20 cellular contexts compared by ENCODE assay signal in genomic region chr1:231355171-231355570, GRCh38.
"Had no signal": no experiment of that assay in that cellular context is flagged by ENCODE, and none has a peak within 500 bp of the region (broad histone marks: within the 10 kb centered on the region; RNA-seq: fewer than 3 reads in every experiment).

No MANE protein-coding gene starts in this region.

- H3K9me3 ChIP-seq: gastroesophageal sphincter, right atrium auricular region, spleen had no signal

- H3K27ac ChIP-seq: coronary artery, epithelial cell of prostate, gastroesophageal sphincter, parathyroid adenoma, right atrium auricular region, SK-N-MC, spleen, WERI-Rb-1 had no signal

- H3K4me3 Mint-ChIP-seq: activated CD8-positive, alpha-beta T cell treated with anti-CD3 and anti-CD28 coated beads, Interleukin-2, amount 10 ng/mL, durations not matched to agents 7 days and 5 days; stimulated activated memory B cell treated with anti-CD40 and anti-IgM and Interleukin-4, amounts not matched to agents 10 μg/mL and 1 μg/mL and 100 μg/mL, for 72 hours; T-cell had no signal

- H3K9me3 Mint-ChIP-seq: stimulated activated memory B cell treated with anti-CD40 and anti-IgM and Interleukin-4, amounts not matched to agents 10 μg/mL and 1 μg/mL and 100 μg/mL, for 72 hours; T-cell had no signal

- DNase-seq: activated CD4-positive, alpha-beta T cell treated with anti-CD3 and anti-CD28 coated beads for 4 hours; activated CD8-positive, alpha-beta T cell treated with anti-CD3 and anti-CD28 coated beads, Interleukin-2, amount 10 ng/mL, durations not matched to agents 7 days and 5 days; activated effector memory CD4-positive, alpha-beta T cell treated with anti-CD3 and anti-CD28 coated beads, Interleukin-2, amount 50 U/mL, for 16 hours; central memory CD4-positive, alpha-beta T cell; effector CD4-positive, alpha-beta T cell; left ventricle myocardium superior; mesendoderm; spleen; stimulated activated CD4-positive, alpha-beta T cell treated with anti-CD3 and anti-CD28 coated beads, Interleukin-1b, Interleukin-23, amount 100 ng/mL, for 48 hours; substantia nigra; T-cell; trophoblast cell; WERI-Rb-1 had no signal

- H3K4me1 ChIP-seq: parathyroid adenoma had no signal

- H3K27me3 ChIP-seq: gastroesophageal sphincter, right atrium auricular region, spleen had no signal

- H3K27ac Mint-ChIP-seq: activated CD8-positive, alpha-beta T cell treated with anti-CD3 and anti-CD28 coated beads, Interleukin-2, amount 10 ng/mL, durations not matched to agents 7 days and 5 days; stimulated activated memory B cell treated with anti-CD40 and anti-IgM and Interleukin-4, amounts not matched to agents 10 μg/mL and 1 μg/mL and 100 μg/mL, for 72 hours had no signal

- H2AFZ ChIP-seq: parathyroid adenoma had no signal

- H3K9ac ChIP-seq: parathyroid adenoma had no signal

- H3K4me3 ChIP-seq: coronary artery, gastroesophageal sphincter, right atrium auricular region, SK-N-MC, spleen had no signal

- ATAC-seq: activated CD8-positive, alpha-beta T cell treated with anti-CD3 and anti-CD28 coated beads, Interleukin-2, amount 10 ng/mL, durations not matched to agents 7 days and 5 days; gastroesophageal sphincter; left ventricle myocardium superior; stimulated activated memory B cell treated with anti-CD40 and anti-IgM and Interleukin-4, amounts not matched to agents 10 μg/mL and 1 μg/mL and 100 μg/mL, for 72 hours; T-cell had no signal

- H3K27me3 Mint-ChIP-seq: stimulated activated memory B cell treated with anti-CD40 and anti-IgM and Interleukin-4, amounts not matched to agents 10 μg/mL and 1 μg/mL and 100 μg/mL, for 72 hours; T-cell had no signal
